9 cellular contexts compared by ENCODE assay signal in the genomic region with DNA sequence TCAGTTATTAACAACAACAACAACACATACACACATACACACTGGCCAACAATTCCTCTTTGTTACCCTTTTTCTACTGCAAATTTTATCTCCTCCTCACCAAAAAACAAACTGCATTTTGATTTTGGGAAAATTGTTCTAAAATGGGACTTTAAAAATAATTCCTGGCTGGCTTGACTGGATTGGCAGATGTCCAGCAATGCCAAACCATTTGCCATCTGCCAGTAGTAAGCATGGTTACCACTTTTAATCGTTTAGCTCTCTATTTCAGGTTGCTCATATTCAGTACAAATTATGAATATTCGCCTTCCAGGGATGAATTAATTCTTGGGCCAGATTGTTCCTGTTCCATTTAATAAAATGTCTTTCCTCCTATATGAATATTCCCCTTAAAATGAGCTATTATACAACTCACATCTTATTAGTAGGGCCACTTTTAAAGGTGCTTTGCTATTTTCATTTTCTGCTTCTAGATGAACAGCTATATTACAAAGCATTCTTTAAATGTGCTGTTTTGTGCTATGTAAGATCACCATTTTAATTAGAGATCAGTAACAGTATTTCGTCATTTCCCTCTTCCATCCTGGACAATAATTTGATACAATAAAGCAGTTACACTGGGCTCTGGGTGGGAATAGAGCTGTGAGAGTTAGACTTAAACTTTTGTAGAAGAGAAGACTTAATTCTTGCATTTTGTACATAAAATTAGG. TPM values are rescaled to one million over a fixed set of nuclear protein-coding genes. Genes with fewer than 3 reads are reported as not detected.
DNase-seq lines count a peak whose midpoint lies in the region; ATAC-seq and TF ChIP-seq lines count a peak whose summit lies in the region.
"Had no signal": no experiment of that assay in that cellular context is flagged by ENCODE, and none has a peak within 500 bp of the region (broad histone marks: within the 10 kb centered on the region; RNA-seq: fewer than 3 reads in every experiment).

No MANE protein-coding gene starts in this region.

- POLR2A ChIA-PET in activated CD4-positive, alpha-beta memory T cell treated with anti-CD3 and anti-CD28 coated beads, Interleukin-2, amount 10 ng/mL, durations not matched to agents 7 days and 5 days (lab: Charles Lee): interaction anchor here (0.8 kb wide), 1 partner anchor 16 kb away, joined by 3 read pairs; no protein-coding TSS in a partner anchor

- peaks cover 7% of the 10 kb centered on the region for H3K36me3 Mint-ChIP-seq in activated CD4-positive, alpha-beta memory T cell treated with anti-CD3 and anti-CD28 coated beads, Interleukin-2, amount 10 ng/mL, durations not matched to agents 7 days and 5 days (ENCODE audit: low read depth)
- no peaks in the 10 kb centered on the region for H3K36me3 Mint-ChIP-seq in endodermal cell (ENCODE audit: low read depth)

- H3K27me3 ChIP-seq in gastroesophageal sphincter (no peaks in the 10 kb centered on the region), stomach (no peaks in the 10 kb centered on the region), endodermal cell (ENCODE audit: control insufficient read depth, insufficient read depth, low read length, poor library complexity, severe bottlenecking) (no peaks in the 10 kb centered on the region)

- H3K27ac Mint-ChIP-seq in activated CD4-positive, alpha-beta memory T cell treated with anti-CD3 and anti-CD28 coated beads, Interleukin-2, amount 10 ng/mL, durations not matched to agents 7 days and 5 days: peak overlapping the region; percentile 1
- H3K27ac Mint-ChIP-seq in endodermal cell: no peak overlapping the region

- H3K9me3 Mint-ChIP-seq in activated CD4-positive, alpha-beta memory T cell treated with anti-CD3 and anti-CD28 coated beads, Interleukin-2, amount 10 ng/mL, durations not matched to agents 7 days and 5 days: no peaks in the 10 kb centered on the region
- no peaks in the 10 kb centered on the region for H3K9me3 Mint-ChIP-seq in endodermal cell

- intact Hi-C loops in stomach (cut with DNase I; ENCODE audit: low total_unique reads): no loop called here

- no peak for ATAC-seq in gastroesophageal sphincter
- ATAC-seq in HG02678 (IDR thresholded peaks at IDR 0.05; ENCODE audit: unreplicated experiment): no peak

- H3K9ac ChIP-seq in endodermal cell (ENCODE audit: extremely low read depth, low read length, poor library complexity, severe bottlenecking): no peak overlapping the region

- DNase-seq in NOMO-1 treated with DMSO at 0.1 percent for 48 hours (lab: John Stamatoyannopoulos, UW; ENCODE audit: unreplicated experiment): peak; percentile 42
- DNase-seq in NOMO-1 treated with dmso at 0.1 percent for 144 hours (lab: John Stamatoyannopoulos, UW; ENCODE audit: unreplicated experiment): no peak
- no peak for DNase-seq in activated CD4-positive, alpha-beta memory T cell treated with anti-CD3 and anti-CD28 coated beads, Interleukin-2, amount 10 ng/mL, durations not matched to agents 7 days and 5 days
- no peak for DNase-seq in stomach
- no peak for DNase-seq in endodermal cell
- no peak for DNase-seq in NCI-H146 treated with DMSO at 0.1 percent for 48 hours (lab: John Stamatoyannopoulos, UW; ENCODE audit: unreplicated experiment)
- DNase-seq: activated CD4-positive, CD25-positive, alpha-beta regulatory T cell had no signal

- H3K9me3 ChIP-seq in gastroesophageal sphincter: no peaks in the 10 kb centered on the region
- H3K9me3 ChIP-seq in stomach: no peaks in the 10 kb centered on the region
- H3K9me3 ChIP-seq in endodermal cell (ENCODE audit: control insufficient read depth, low read length): no peaks in the 10 kb centered on the region

- peaks cover 2% of the 10 kb centered on the region for H3K27me3 Mint-ChIP-seq in activated CD4-positive, alpha-beta memory T cell treated with anti-CD3 and anti-CD28 coated beads, Interleukin-2, amount 10 ng/mL, durations not matched to agents 7 days and 5 days
- H3K27me3 Mint-ChIP-seq in endodermal cell (ENCODE audit: insufficient read depth): no peaks in the 10 kb centered on the region

- 33 to 34% methylated on average over 3 of the region's 3 CpGs for WGBS in gastroesophageal sphincter (ENCODE audit: low coverage in 1 of 2), 2 donors
- 29 to 53% (median 36%) methylated on average over 3 of the region's 3 CpGs for WGBS in stomach, 5 donors
- 89 to 93% methylated on average over 3 of the region's 3 CpGs for WGBS in endodermal cell (ENCODE audit: insufficient coverage in 1 of 2, insufficient read length in 1 of 2), 2 experiments

- H3K36me3 ChIP-seq in gastroesophageal sphincter: no peaks in the 10 kb centered on the region
- H3K36me3 ChIP-seq in stomach: no peaks in the 10 kb centered on the region
- H3K36me3 ChIP-seq in endodermal cell (ENCODE audit: control insufficient read depth, insufficient read depth, low read length): no peaks in the 10 kb centered on the region

- H3K4me3 ChIP-seq in gastroesophageal sphincter (peak overlapping the region; percentile 30 to 32), stomach (peak overlapping the region; percentile 7 to 25 (median 10)), endodermal cell (ENCODE audit: low read length) (no peak overlapping the region)

- TF ChIP-seq EP300 in gastroesophageal sphincter (IDR thresholded peaks at IDR 0.05): no peak
- no peak for TF ChIP-seq EP300 in stomach (IDR thresholded peaks at IDR 0.05)

- peak overlapping the region; percentile 43 for H3K4me3 Mint-ChIP-seq in activated CD4-positive, alpha-beta memory T cell treated with anti-CD3 and anti-CD28 coated beads, Interleukin-2, amount 10 ng/mL, durations not matched to agents 7 days and 5 days
- no peak overlapping the region for H3K4me3 Mint-ChIP-seq in endodermal cell

- H3K4me1 ChIP-seq in gastroesophageal sphincter (peaks cover 33 to 100% (median 33%) of the 10 kb centered on the region in 3 donors), stomach (peaks cover 7 to 51% (median 36%) of the 10 kb centered on the region in 4 donors), endodermal cell (ENCODE audit: control insufficient read depth, insufficient read depth, low read length) (peaks cover 2% of the 10 kb centered on the region)

- TF ChIP-seq CTCF in gastroesophageal sphincter (IDR thresholded peaks at IDR 0.05) (no peak), stomach (IDR thresholded peaks at IDR 0.05) (no peak), endodermal cell (conservative IDR thresholded peaks at IDR 0.05) (no peak)

- CTCF ChIA-PET in activated CD4-positive, alpha-beta memory T cell treated with anti-CD3 and anti-CD28 coated beads, Interleukin-2, amount 10 ng/mL, durations not matched to agents 7 days and 5 days (lab: Charles Lee): interaction anchor here (0.7 to 1.4 kb wide), 5 partner anchors 11 to 333 kb away, joined by 4 to 7 read pairs (median 5); no protein-coding TSS in a partner anchor

- peak overlapping the region; percentile 83 to 86 (median 85) for H3K27ac ChIP-seq in gastroesophageal sphincter
- H3K27ac ChIP-seq in stomach: peak overlapping the region; percentile 56 to 78 (median 69)
- no peak overlapping the region for H3K27ac ChIP-seq in endodermal cell (ENCODE audit: low read depth, low read length)

- H3K4me1 Mint-ChIP-seq in activated CD4-positive, alpha-beta memory T cell treated with anti-CD3 and anti-CD28 coated beads, Interleukin-2, amount 10 ng/mL, durations not matched to agents 7 days and 5 days: peaks cover 23% of the 10 kb centered on the region
- H3K4me1 Mint-ChIP-seq in endodermal cell: peaks cover 23% of the 10 kb centered on the region

- no peak for TF ChIP-seq POLR2A in gastroesophageal sphincter (IDR thresholded peaks at IDR 0.05)
- no peak for TF ChIP-seq POLR2A in stomach (IDR thresholded peaks at IDR 0.05)

RNA-seq across cellular contexts. Expression of a gene that starts 35.6 kb away (rescaled TPM):
- total RNA-seq in activated CD4-positive, alpha-beta memory T cell treated with anti-CD3 and anti-CD28 coated beads, Interleukin-2, amount 10 ng/mL, durations not matched to agents 7 days and 5 days: 10 to 100 TPM; 40.8 to 45.6 TPM
- total RNA-seq in gastroesophageal sphincter (10 to 100 TPM; 12.0 to 20.4 (median 17.4) TPM), stomach (10 to 100 TPM in 3 of 5 donors, 1 to 10 TPM in 2; 7.8 to 31.6 (median 29.0) TPM), endodermal cell (10 to 100 TPM; 52.9 to 65.6 TPM)
- 10 to 100 TPM in 1 of 3 donors, 1 to 10 TPM in 2; 7.7 to 21.7 (median 8.7) TPM for polyA plus RNA-seq in stomach
- 29.0 TPM for polyA plus RNA-seq in endodermal cell (2013, experiment 1 of 2)
- 29.7 TPM for polyA plus RNA-seq in endodermal cell (2013, experiment 2 of 2)
